ENCODE assay signal across 8 cellular contexts in genomic region chr7:28411876-28412662, GRCh38. TPM values are rescaled to one million over a fixed set of nuclear protein-coding genes. Genes with fewer than 3 reads are reported as not detected.
DNase-seq lines count a peak whose midpoint lies in the region; ATAC-seq and TF ChIP-seq lines count a peak whose summit lies in the region.

TSS of gene CREB5 (plus strand) at chr7:28412518. CDS start at chr7:28412915, 397 bp downstream.

- no peaks in the 10 kb centered on the region for H3K36me3 ChIP-seq in HEK293 (ENCODE audit: control insufficient read depth in 2 of 2, insufficient read depth in 1 of 2, low read length in 2 of 2)
- H3K36me3 ChIP-seq in mammary epithelial cell (ENCODE audit: insufficient read depth, low read length): no peaks in the 10 kb centered on the region

- ATAC-seq in naive B cell (ENCODE audit: low read depth in 2 of 2): no peak
- no peak for ATAC-seq in HG02973 (IDR thresholded peaks at IDR 0.05; ENCODE audit: unreplicated experiment)

- H3K9ac ChIP-seq in mammary epithelial cell (ENCODE audit: insufficient read depth, low read length): no peak within 1 kb of the TSS

- DNase-seq in ACHN: peak; percentile 88
- DNase-seq in mammary epithelial cell: no peak
- DNase-seq in naive B cell: no peak
- no peak for DNase-seq in T1000 (lab: John Stamatoyannopoulos, UW)
- DNase-seq in Kasumi-1 (lab: John Stamatoyannopoulos, UW): no peak
- no peak for DNase-seq in AG08395 (ENCODE audit: low spot score)

- intact Hi-C loops in mammary epithelial cell (cut with micrococcal nuclease): no loop called here

- H3K4me3 ChIP-seq in HEK293 (ENCODE audit: low read depth, low read length) (peak within 1 kb of the TSS; percentile 68), mammary epithelial cell (replicated peaks in 1 of 3; ENCODE audit: insufficient read depth in 1 of 3, low read depth in 2 of 3, low read length in 3 of 3) (no peak within 1 kb of the TSS)

- H3K4me1 Mint-ChIP-seq in naive B cell: peaks cover 22 to 29% (median 28%) of the 10 kb centered on the region in 3 donors

- POLR2A ChIA-PET in HEK293 (lab: Yijun Ruan, JAX): no interaction called here

- no peak for TF ChIP-seq CTCF in HEK293 (tag by site-specific recombination; IDR thresholded peaks at IDR 0.05)
- TF ChIP-seq CTCF in mammary epithelial cell (conservative IDR thresholded peaks at IDR 0.05 in 1 of 2, IDR thresholded peaks at IDR 0.05 in 1 of 2; ENCODE audit: extremely low read depth in 1 of 2, insufficient read depth in 1 of 2, low read depth in 1 of 2, low read length in 2 of 2): peak in 1 of 2 donors; percentile 18

- H3K79me2 ChIP-seq in mammary epithelial cell (ENCODE audit: insufficient read depth, low read length): no peaks in the 10 kb centered on the region

- peak within 1 kb of the TSS in 6 of 8 donors; percentile 86 to 93 (median 92) for H3K4me3 Mint-ChIP-seq in naive B cell

- CTCF ChIA-PET in HEK293 (lab: Yijun Ruan, JAX) (interaction anchor here (0.7 to 1.7 kb wide), 5 partner anchors 9 to 164 kb away, joined by 3 to 5 read pairs (median 4); no protein-coding TSS in a partner anchor), mammary epithelial cell (lab: Charles Lee; ENCODE audit: low non-redundant PET) (no interaction called here)

- peak within 1 kb of the TSS; percentile 98 for H3K4me2 ChIP-seq in mammary epithelial cell (ENCODE audit: insufficient read depth, low read depth, low read length)

- peaks cover 69 to 88% (median 80%) of the 10 kb centered on the region in 3 donors for H3K27me3 Mint-ChIP-seq in naive B cell

- in situ Hi-C loops in ACHN (cut with HindIII; ENCODE audit: low pct_ligation_motif_present, low pct_unique_long_range_greater_than_20kb, low sequenced_read_pairs): no loop called here
- in situ Hi-C loops in mammary epithelial cell (cut with MboI; ENCODE audit: low sequenced_read_pairs in 2 of 2): no loop called here

- peak within 1 kb of the TSS in 1 of 6 donors; percentile 5 for H3K27ac Mint-ChIP-seq in naive B cell

- H3K4me1 ChIP-seq in HEK293 (ENCODE audit: control insufficient read depth, insufficient read depth, low read length) (peaks cover 15% of the 10 kb centered on the region), mammary epithelial cell (ENCODE audit: insufficient read depth, low read length) (peaks cover 34% of the 10 kb centered on the region)

- H3K36me3 Mint-ChIP-seq in naive B cell: no peaks in the 10 kb centered on the region

- no peaks in the 10 kb centered on the region for H4K20me1 ChIP-seq in mammary epithelial cell (ENCODE audit: insufficient read depth, low read length)

- WGBS in mammary epithelial cell (ENCODE audit: low coverage, missing lambda C conversion rate): 77% methylated on average over 8 of the region's 8 CpGs

- H2AFZ ChIP-seq in mammary epithelial cell (ENCODE audit: low read depth, low read length): no peak within 1 kb of the TSS

- dilution Hi-C loops in mammary epithelial cell (cut with HindIII; ENCODE audit: low sequenced_read_pairs): no loop called here

- no peak within 1 kb of the TSS; the same call in 1 of the 2 replicates for H3K27ac ChIP-seq in HEK293 (ENCODE audit: extremely low read depth, low read depth, low read length)
- no peak within 1 kb of the TSS for H3K27ac ChIP-seq in mammary epithelial cell (ENCODE audit: insufficient read depth, low read depth, low read length)

- H3K9me3 ChIP-seq in HEK293 (ENCODE audit: control insufficient read depth, insufficient read depth, low read depth, low read length) (no peaks in the 10 kb centered on the region), mammary epithelial cell (replicated peaks; ENCODE audit: insufficient read depth, low read length) (no peaks in the 10 kb centered on the region)

- peaks cover 5% of the 10 kb centered on the region for H3K27me3 ChIP-seq in mammary epithelial cell (ENCODE audit: insufficient read depth, low read length)

- BruUV-seq in mammary epithelial cell (replicated peaks; lab: Mats Ljungman, UMichigan): no TSS peak

- peaks cover 0 to 4% (median 0%) of the 10 kb centered on the region in 7 donors for H3K9me3 Mint-ChIP-seq in naive B cell

TF ChIP-seq in HEK293, 187 proteins besides CTCF, POLR2A, EP300 and RAD21:
- peak; percentile 28; the same call in 1 of the 2 replicates for TF ChIP-seq INSM2 (tag by site-specific recombination; IDR thresholded peaks at IDR 0.05)
- 0 out of 2 replicates have a peak, but pooled peaks have one; percentile 15 for TF ChIP-seq ZSCAN16 (tag by site-specific recombination; IDR thresholded peaks at IDR 0.05)
- peak; percentile 54; the same call in 1 of the 2 replicates for TF ChIP-seq FEZF1 (tag by site-specific recombination; IDR thresholded peaks at IDR 0.05)
- peak; percentile 62; the same call in 1 of the 2 replicates for TF ChIP-seq OSR2 (tag by site-specific recombination; IDR thresholded peaks at IDR 0.05)
- 0 out of 2 replicates have a peak, but pooled peaks have one; percentile 66 for TF ChIP-seq GLI2 (tag by site-specific recombination; IDR thresholded peaks at IDR 0.05; ENCODE audit: borderline replicate concordance, low read depth)
- peak; percentile 72 for TF ChIP-seq PRDM6 (tag by site-specific recombination; IDR thresholded peaks at IDR 0.05)
- peak; percentile 89 for TF ChIP-seq SP7 (tag by site-specific recombination; IDR thresholded peaks at IDR 0.05)
- TF ChIP-seq ZNF202 (tag by site-specific recombination; IDR thresholded peaks at IDR 0.05; ENCODE audit: borderline replicate concordance): no peak
- TF ChIP-seq ZNF16 (tag by site-specific recombination; IDR thresholded peaks at IDR 0.05; ENCODE audit: low read depth): no peak
- TF ChIP-seq, protein P1, sequence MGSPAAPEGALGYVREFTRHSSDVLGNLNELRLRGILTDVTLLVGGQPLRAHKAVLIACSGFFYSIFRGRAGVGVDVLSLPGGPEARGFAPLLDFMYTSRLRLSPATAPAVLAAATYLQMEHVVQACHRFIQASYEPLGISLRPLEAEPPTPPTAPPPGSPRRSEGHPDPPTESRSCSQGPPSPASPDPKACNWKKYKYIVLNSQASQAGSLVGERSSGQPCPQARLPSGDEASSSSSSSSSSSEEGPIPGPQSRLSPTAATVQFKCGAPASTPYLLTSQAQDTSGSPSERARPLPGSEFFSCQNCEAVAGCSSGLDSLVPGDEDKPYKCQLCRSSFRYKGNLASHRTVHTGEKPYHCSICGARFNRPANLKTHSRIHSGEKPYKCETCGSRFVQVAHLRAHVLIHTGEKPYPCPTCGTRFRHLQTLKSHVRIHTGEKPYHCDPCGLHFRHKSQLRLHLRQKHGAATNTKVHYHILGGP (tag by site-specific recombination; IDR thresholded peaks at IDR 0.05): peak; percentile 51; the same call in 1 of the 2 replicates
- TF ChIP-seq, protein P2, sequence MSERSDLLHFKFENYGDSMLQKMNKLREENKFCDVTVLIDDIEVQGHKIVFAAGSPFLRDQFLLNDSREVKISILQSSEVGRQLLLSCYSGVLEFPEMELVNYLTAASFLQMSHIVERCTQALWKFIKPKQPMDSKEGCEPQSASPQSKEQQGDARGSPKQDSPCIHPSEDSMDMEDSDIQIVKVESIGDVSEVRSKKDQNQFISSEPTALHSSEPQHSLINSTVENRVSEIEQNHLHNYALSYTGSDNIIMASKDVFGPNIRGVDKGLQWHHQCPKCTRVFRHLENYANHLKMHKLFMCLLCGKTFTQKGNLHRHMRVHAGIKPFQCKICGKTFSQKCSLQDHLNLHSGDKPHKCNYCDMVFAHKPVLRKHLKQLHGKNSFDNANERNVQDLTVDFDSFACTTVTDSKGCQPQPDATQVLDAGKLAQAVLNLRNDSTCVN (tag by site-specific recombination; optimal IDR thresholded peaks at IDR 0.05): no peak
- peak; percentile 50; the same call in 1 of the 2 replicates for TF ChIP-seq ZNF366 (tag by site-specific recombination; conservative IDR thresholded peaks at IDR 0.05)
- 0 out of 2 replicates have a peak, but pooled peaks have one; percentile 32 for TF ChIP-seq ZXDB (tag by site-specific recombination; IDR thresholded peaks at IDR 0.05)
- TF ChIP-seq ZNF660 (tag by site-specific recombination; IDR thresholded peaks at IDR 0.05): peak; percentile 81
- peak; percentile 26; the same call in 1 of the 2 replicates for TF ChIP-seq ZBTB17 (tag by site-specific recombination; IDR thresholded peaks at IDR 0.05)

RNA-seq across cellular contexts. Expression of gene CREB5, which starts in this region (rescaled TPM):
- total RNA-seq in mammary epithelial cell: 10 to 100 TPM; 16.2 to 17.8 TPM
- polyA plus RNA-seq in mammary epithelial cell (7.5 TPM), naive B cell (ENCODE audit: low read depth in 6 of 6) (under 1 TPM in 2 of 6 donors, not detected in 4; 0.40 to 0.66 TPM)
- polyA minus RNA-seq in mammary epithelial cell: 6.7 TPM
